16 cellular contexts compared by ENCODE assay signal in genomic region chr20:58349586-58349985, GRCh38. TPM values are rescaled to one million over a fixed set of nuclear protein-coding genes. Genes with fewer than 3 reads are reported as not detected.
DNase-seq lines count a peak whose midpoint lies in the region; ATAC-seq, FAIRE-seq and TF ChIP-seq lines count a peak whose summit lies in the region.
"Had no signal": no experiment of that assay in that cellular context is flagged by ENCODE, and none has a peak within 500 bp of the region (broad histone marks: within the 10 kb centered on the region; RNA-seq: fewer than 3 reads in every experiment).

No MANE protein-coding gene starts in this region.

- POLR2A ChIA-PET in SK-N-SH (lab: Yijun Ruan, JAX): no interaction called here

- WGBS in SK-N-SH (ENCODE audit: low lambda C conversion rate): 40% methylated on average over 3 of the region's 3 CpGs

- H3K4me3 ChIP-seq in cardiac muscle cell (no peak overlapping the region), SK-N-SH (ENCODE audit: low read depth in 2 of 2, low read length in 1 of 2) (no peak overlapping the region)
- H3K4me3 ChIP-seq: SJSA1 had no signal

- no peaks in the 10 kb centered on the region for H3K9me3 ChIP-seq in cardiac muscle cell (ENCODE audit: low read depth)
- H3K9me3 ChIP-seq in SK-N-SH: no peaks in the 10 kb centered on the region
- H3K9me3 ChIP-seq: SJSA1 had no signal

- peaks cover 4% of the 10 kb centered on the region for H3K36me3 ChIP-seq in cardiac muscle cell
- peaks cover 49 to 54% of the 10 kb centered on the region in 2 experiments for H3K36me3 ChIP-seq in SK-N-SH (replicated peaks in 1 of 2; ENCODE audit: control insufficient read depth in 1 of 2, insufficient read depth in 2 of 2, low read length in 1 of 2)

- peaks cover 61% of the 10 kb centered on the region for H3K79me2 ChIP-seq in SK-N-SH (ENCODE audit: insufficient read depth)

- H3K4me1 ChIP-seq in cardiac muscle cell (ENCODE audit: low read depth) (peaks cover 7% of the 10 kb centered on the region), SK-N-SH (ENCODE audit: control insufficient read depth in 1 of 2, insufficient read depth in 2 of 2, low read depth in 1 of 2, low read length in 1 of 2) (peaks cover 0 to 9% of the 10 kb centered on the region in 2 experiments; a peak in 2 of 4 replicates)

- peak in 1 of 2 experiments; percentile 9; a peak in 1 of 4 replicates for TF ChIP-seq EP300 in SK-N-SH (IDR thresholded peaks at IDR 0.05; ENCODE audit: borderline replicate concordance in 1 of 2, low read depth in 1 of 2, low read length in 1 of 2)

- TF ChIP-seq CTCF in cardiac muscle cell (IDR thresholded peaks at IDR 0.05; ENCODE audit: low read depth, low read length) (no peak), SK-N-SH (IDR thresholded peaks at IDR 0.05) (peak; percentile 37), GM20000 (IDR thresholded peaks at IDR 0.05; ENCODE audit: extremely low read depth, missing control alignments) (no peak)

- H4K20me1 ChIP-seq in SK-N-SH (ENCODE audit: insufficient read depth): no peaks in the 10 kb centered on the region

- intact Hi-C loops in left cardiac atrium (cut with DNase I): no loop called here

- H3K27me3 ChIP-seq in cardiac muscle cell (no peaks in the 10 kb centered on the region), SK-N-SH (ENCODE audit: insufficient read depth) (no peaks in the 10 kb centered on the region)
- H3K27me3 ChIP-seq: SJSA1 had no signal

- DNase-seq in cardiac muscle cell (ENCODE audit: low read depth in 1 of 2, low spot score in 1 of 2): peak in 1 of 2 donors; percentile 43
- no peak for DNase-seq in left cardiac atrium
- DNase-seq in SK-N-SH: peak; percentile 9
- DNase-seq in fibroblast of gingiva (ENCODE audit: low read depth): peak; percentile 72
- DNase-seq in stromal cell of bone marrow (ENCODE audit: low read depth): peak; percentile 81
- DNase-seq in GM20000 (ENCODE audit: low spot score): no peak
- DNase-seq in GM19239 (ENCODE audit: insufficient read length, low spot score): no peak
- DNase-seq: activated CD4-positive, alpha-beta T cell treated with anti-CD3 and anti-CD28 coated beads for 48 hours; activated naive CD4-positive, alpha-beta T cell; AML-193; effector CD8-positive, alpha-beta T cell; H7; naive thymus-derived CD8-positive, alpha-beta T cell; NCI-H69 had no signal

- CTCF ChIA-PET in SK-N-SH (lab: Yijun Ruan, JAX): no interaction called here

- no peak overlapping the region for H3K4me2 ChIP-seq in SK-N-SH

- H3K9ac ChIP-seq in SK-N-SH: no peak overlapping the region

- H3K9me2 ChIP-seq in SK-N-SH: no peaks in the 10 kb centered on the region

- H3F3A ChIP-seq in SK-N-SH (replicated peaks; ENCODE audit: insufficient read depth): peaks cover 7% of the 10 kb centered on the region

- no peak for TF ChIP-seq RAD21 in SK-N-SH (IDR thresholded peaks at IDR 0.05; ENCODE audit: low read length)

- no peak overlapping the region for H2AFZ ChIP-seq in SK-N-SH (ENCODE audit: low read depth)

- FAIRE-seq in GM19239 (lab: Jason Lieb, UNC): no peak

- ATAC-seq in left cardiac atrium: no peak
- no peak for ATAC-seq in GM18867 (IDR thresholded peaks at IDR 0.05; ENCODE audit: unreplicated experiment)
- ATAC-seq: naive thymus-derived CD8-positive, alpha-beta T cell had no signal

- H3K27ac ChIP-seq in cardiac muscle cell (peak overlapping the region; percentile 9), SK-N-SH (ENCODE audit: low read depth in 2 of 2, low read length in 1 of 2) (peak overlapping the region in 1 of 2 experiments; percentile 50; a peak in 2 of 4 replicates)
- H3K27ac ChIP-seq: SJSA1 had no signal

TF ChIP-seq in SK-N-SH, 30 proteins besides CTCF, POLR2A, EP300 and RAD21:
- no peak for TF ChIP-seq POLR2AphosphoS5 (IDR thresholded peaks at IDR 0.05; ENCODE audit: low read depth, low read length)
- 0 out of 2 replicates have a peak, but pooled peaks have one; percentile 27 for TF ChIP-seq REST (IDR thresholded peaks at IDR 0.05; ENCODE audit: low read depth, low read length)
- TF ChIP-seq JUND (IDR thresholded peaks at IDR 0.05): peak; percentile 84
- TF ChIP-seq FOSL2 (IDR thresholded peaks at IDR 0.05; ENCODE audit: borderline replicate concordance, low read depth): peak; percentile 92

RNA-seq across cellular contexts. Expression of gene VAPB, which starts 39.4 kb away (rescaled TPM):
- total RNA-seq in cardiac muscle cell: 9.7 and 10.5 TPM in 2 replicates
- polyA plus RNA-seq in cardiac muscle cell: 54.1 and 55.1 TPM in 2 replicates
- total RNA-seq in left cardiac atrium: 10 to 100 TPM; 56.5 to 57.3 TPM
- 16.8 and 16.9 TPM in 2 replicates for polyA plus RNA-seq in SK-N-SH (2012; rRNA removed)
- polyA plus RNA-seq in SK-N-SH (2012; cell fraction: cytosol; rRNA removed): 21.7 and 25.1 TPM in 2 replicates
- polyA plus RNA-seq in SK-N-SH (2012; cell fraction: nucleus; rRNA removed): 19.8 and 23.8 TPM in 2 replicates

RNA-seq across cellular contexts. Expression of gene RAB22A, which starts 40.1 kb away (rescaled TPM):
- 6.0 and 7.7 TPM in 2 replicates for total RNA-seq in cardiac muscle cell
- 5.4 and 7.4 TPM in 2 replicates for polyA plus RNA-seq in cardiac muscle cell
- 10 to 100 TPM in 1 of 2 donors, 1 to 10 TPM in 1; 9.5 to 10.3 TPM for total RNA-seq in left cardiac atrium
- 10.7 and 12.7 TPM in 2 replicates for polyA plus RNA-seq in SK-N-SH (2012; rRNA removed)
- polyA plus RNA-seq in SK-N-SH (2012; cell fraction: cytosol; rRNA removed): 13.3 and 15.3 TPM in 2 replicates
- 10.0 and 17.3 TPM in 2 replicates for polyA plus RNA-seq in SK-N-SH (2012; cell fraction: nucleus; rRNA removed)

Comparison
In these comparisons a context has a peak if more than half of its experiments do, and no peak if none do; other contexts are left out.
1. DNase-seq: peak in SK-N-SH (single experiment), fibroblast of gingiva (single experiment) and stromal cell of bone marrow (single experiment); none in left cardiac atrium (single experiment), GM20000 (single experiment) and GM19239 (single experiment).